In genomic region chrX:112760697-112761096, GRCh38 we compare ENCODE assay signal across 10 cellular contexts.
DNase-seq lines count a peak whose midpoint lies in the region; ATAC-seq and TF ChIP-seq lines count a peak whose summit lies in the region.
"Had no signal": no experiment of that assay in that cellular context is flagged by ENCODE, and none has a peak within 500 bp of the region (broad histone marks: within the 10 kb centered on the region; RNA-seq: fewer than 3 reads in every experiment).

No MANE protein-coding gene starts in this region.

- peak; percentile 31; the same call in 1 of the 3 replicates for TF ChIP-seq CTCF in GM12872 (IDR thresholded peaks at IDR 0.05; ENCODE audit: insufficient read depth, low read depth, low read length)
- no peak for TF ChIP-seq CTCF in fibroblast of the aortic adventitia (IDR thresholded peaks at IDR 0.05; ENCODE audit: insufficient read depth, low read length)

- no peak overlapping the region for H3K4me3 ChIP-seq in fibroblast of the aortic adventitia (ENCODE audit: low read depth, low read length)

- ATAC-seq in GM21528 (IDR thresholded peaks at IDR 0.05; ENCODE audit: low FRiP score, unreplicated experiment) (peak; percentile 61), HG03378 (IDR thresholded peaks at IDR 0.05; ENCODE audit: unreplicated experiment) (peak; percentile 71)

- peak; percentile 24 for DNase-seq in fibroblast of the aortic adventitia (ENCODE audit: low read depth)
- DNase-seq in H4 (ENCODE audit: low spot score), result no peak
- DNase-seq in nucleus accumbens (lab: John Stamatoyannopoulos, UW), result no peak
- DNase-seq in DMS114 treated with DMSO at 0.1 percent for 48 hours (lab: John Stamatoyannopoulos, UW; ENCODE audit: unreplicated experiment), result no peak
- DNase-seq in Kasumi-1 (lab: John Stamatoyannopoulos, UW), result no peak
- DNase-seq: islet precursor cell, NCI-H2081 had no signal
